Comparison of ENCODE assay signal across 18 cellular contexts in genomic region chr5:137563301-137563645, GRCh38.
DNase-seq lines count a peak whose midpoint lies in the region; ATAC-seq, FAIRE-seq and TF ChIP-seq lines count a peak whose summit lies in the region.
"Had no signal": no experiment of that assay in that cellular context is flagged by ENCODE, and none has a peak within 500 bp of the region (broad histone marks: within the 10 kb centered on the region; RNA-seq: fewer than 3 reads in every experiment).

No MANE protein-coding gene starts in this region.

- H3K4me3 ChIP-seq in kidney (ENCODE audit: low read length in 2 of 2) = no peak overlapping the region
- H3K4me3 ChIP-seq: SJCRH30, thyroid gland had no signal

- TF ChIP-seq CTCF in chondrocyte (IDR thresholded peaks at IDR 0.05) = no peak
- no peak for TF ChIP-seq CTCF in kidney (IDR thresholded peaks at IDR 0.05; ENCODE audit: borderline replicate concordance, extremely low read depth, insufficient read depth)

- H3K36me3 ChIP-seq in kidney (ENCODE audit: control insufficient read depth in 1 of 2, insufficient read depth in 2 of 2, low read length in 2 of 2) = no peaks in the 10 kb centered on the region
- H3K36me3 ChIP-seq: SJCRH30, thyroid gland had no signal

- no peaks in the 10 kb centered on the region for H3K36me3 Mint-ChIP-seq in chondrocyte (ENCODE audit: low read depth)
- H3K36me3 Mint-ChIP-seq in activated T-helper 2 cell treated with anti-CD3 and anti-CD28 coated beads, Interferon-gamma antibody, Interleukin-2, Interleukin-4, amounts not matched to agents 10 μg/mL and 5 μg/mL and 100 μg/mL, durations not matched to agents 14 hours and 24 hours and 36 hours (ENCODE audit: low read depth) = no peaks in the 10 kb centered on the region
- H3K36me3 Mint-ChIP-seq: naive thymus-derived CD8-positive, alpha-beta T cell had no signal

- intact Hi-C loops in kidney (cut with DNase I) = no loop called here
- intact Hi-C loops in activated T-helper 2 cell treated with anti-CD3 and anti-CD28 coated beads, Interferon-gamma antibody, Interleukin-2, Interleukin-4, amounts not matched to agents 10 μg/mL and 5 μg/mL and 100 μg/mL, durations not matched to agents 14 hours and 24 hours and 36 hours (cut with micrococcal nuclease) = no loop called here

- no peaks in the 10 kb centered on the region for H3K9me3 Mint-ChIP-seq in chondrocyte (ENCODE audit: low read depth)
- no peaks in the 10 kb centered on the region for H3K9me3 Mint-ChIP-seq in activated T-helper 2 cell treated with anti-CD3 and anti-CD28 coated beads, Interferon-gamma antibody, Interleukin-2, Interleukin-4, amounts not matched to agents 10 μg/mL and 5 μg/mL and 100 μg/mL, durations not matched to agents 14 hours and 24 hours and 36 hours
- H3K9me3 Mint-ChIP-seq: naive thymus-derived CD8-positive, alpha-beta T cell had no signal

- no peaks in the 10 kb centered on the region for H3K9me3 ChIP-seq in kidney (ENCODE audit: control insufficient read depth in 1 of 2, low read length in 2 of 2)
- H3K9me3 ChIP-seq: SJCRH30, thyroid gland had no signal

- ATAC-seq in HG02981 (IDR thresholded peaks at IDR 0.05; ENCODE audit: unreplicated experiment) = no peak
- ATAC-seq: naive thymus-derived CD8-positive, alpha-beta T cell had no signal

- H3K9ac ChIP-seq in kidney (ENCODE audit: low read length in 2 of 2) = no peak overlapping the region

- no peaks in the 10 kb centered on the region for H3K4me1 ChIP-seq in kidney (ENCODE audit: control insufficient read depth in 1 of 2, insufficient read depth in 1 of 2, low read depth in 1 of 2, low read length in 2 of 2)
- H3K4me1 ChIP-seq: SJCRH30 had no signal

- DNase-seq in NCI-H146 (lab: John Stamatoyannopoulos, UW) = peak; percentile 9
- DNase-seq in NCI-H146 treated with DMSO at 0.1 percent for 48 hours (lab: John Stamatoyannopoulos, UW; ENCODE audit: unreplicated experiment) = no peak
- DNase-seq in NCI-H1105 treated with DMSO at 0.1 percent for 48 hours (lab: John Stamatoyannopoulos, UW) = peak; percentile 63
- no peak for DNase-seq in chondrocyte (ENCODE audit: low spot score)
- peak; percentile 44 for DNase-seq in pons (ENCODE audit: low spot score)
- no peak for DNase-seq in kidney
- no peak for DNase-seq in activated T-helper 2 cell treated with anti-CD3 and anti-CD28 coated beads, Interferon-gamma antibody, Interleukin-2, Interleukin-4, amounts not matched to agents 10 μg/mL and 5 μg/mL and 100 μg/mL, durations not matched to agents 14 hours and 24 hours and 36 hours (ENCODE audit: low spot score)
- DNase-seq: ACHN; activated CD4-positive, alpha-beta T cell treated with anti-CD3 and anti-CD28 coated beads, Interleukin-2, amount 50 U/mL, for 4 hours; cortex of kidney; naive thymus-derived CD8-positive, alpha-beta T cell; NCI-H2171 treated with DMSO at 0.1 percent for 48 hours; SJCRH30; stimulated activated CD8-positive, alpha-beta memory T cell treated with anti-CD3 and anti-CD28 coated beads, Interleukin-4, amount 100 ng/mL, for 48 hours had no signal

- H3K4me1 Mint-ChIP-seq in chondrocyte (ENCODE audit: low read depth) = peaks cover 62% of the 10 kb centered on the region
- peaks cover 4% of the 10 kb centered on the region for H3K4me1 Mint-ChIP-seq in activated T-helper 2 cell treated with anti-CD3 and anti-CD28 coated beads, Interferon-gamma antibody, Interleukin-2, Interleukin-4, amounts not matched to agents 10 μg/mL and 5 μg/mL and 100 μg/mL, durations not matched to agents 14 hours and 24 hours and 36 hours (ENCODE audit: low read depth)

- no peak overlapping the region for H3K4me3 Mint-ChIP-seq in chondrocyte (ENCODE audit: unreplicated experiment)
- H3K4me3 Mint-ChIP-seq in activated T-helper 2 cell treated with anti-CD3 and anti-CD28 coated beads, Interferon-gamma antibody, Interleukin-2, Interleukin-4, amounts not matched to agents 10 μg/mL and 5 μg/mL and 100 μg/mL, durations not matched to agents 14 hours and 24 hours and 36 hours (ENCODE audit: low read depth) = no peak overlapping the region
- H3K4me3 Mint-ChIP-seq: naive thymus-derived CD8-positive, alpha-beta T cell had no signal

- H3K27ac Mint-ChIP-seq in chondrocyte (ENCODE audit: unreplicated experiment) = peak overlapping the region; percentile 80
- H3K27ac Mint-ChIP-seq in activated T-helper 2 cell treated with anti-CD3 and anti-CD28 coated beads, Interferon-gamma antibody, Interleukin-2, Interleukin-4, amounts not matched to agents 10 μg/mL and 5 μg/mL and 100 μg/mL, durations not matched to agents 14 hours and 24 hours and 36 hours = no peak overlapping the region

- no peak overlapping the region for H3K27ac ChIP-seq in kidney (ENCODE audit: low read depth in 2 of 2, low read length in 2 of 2)
- H3K27ac ChIP-seq: SJCRH30 had no signal

- no peak for FAIRE-seq in kidney (lab: Jason Lieb, UNC)
- FAIRE-seq: D721Med, GM19239 had no signal

- H3K27me3 Mint-ChIP-seq in chondrocyte (ENCODE audit: low read depth) = no peaks in the 10 kb centered on the region
- H3K27me3 Mint-ChIP-seq in activated T-helper 2 cell treated with anti-CD3 and anti-CD28 coated beads, Interferon-gamma antibody, Interleukin-2, Interleukin-4, amounts not matched to agents 10 μg/mL and 5 μg/mL and 100 μg/mL, durations not matched to agents 14 hours and 24 hours and 36 hours (ENCODE audit: low read depth) = peaks cover 8% of the 10 kb centered on the region

Comparison
In these comparisons a context has a peak if more than half of its experiments do, and no peak if none do; other contexts are left out.
1. DNase-seq: peak in NCI-H146 (single experiment), NCI-H1105 treated with DMSO at 0.1 percent for 48 hours (single experiment) and pons (single experiment); none in NCI-H146 treated with DMSO at 0.1 percent for 48 hours (single experiment), chondrocyte (single experiment), kidney (single experiment) and activated T-helper 2 cell treated with anti-CD3 and anti-CD28 coated beads, Interferon-gamma antibody, Interleukin-2, Interleukin-4, amounts not matched to agents 10 μg/mL and 5 μg/mL and 100 μg/mL, durations not matched to agents 14 hours and 24 hours and 36 hours (single experiment).